In the genomic region with DNA sequence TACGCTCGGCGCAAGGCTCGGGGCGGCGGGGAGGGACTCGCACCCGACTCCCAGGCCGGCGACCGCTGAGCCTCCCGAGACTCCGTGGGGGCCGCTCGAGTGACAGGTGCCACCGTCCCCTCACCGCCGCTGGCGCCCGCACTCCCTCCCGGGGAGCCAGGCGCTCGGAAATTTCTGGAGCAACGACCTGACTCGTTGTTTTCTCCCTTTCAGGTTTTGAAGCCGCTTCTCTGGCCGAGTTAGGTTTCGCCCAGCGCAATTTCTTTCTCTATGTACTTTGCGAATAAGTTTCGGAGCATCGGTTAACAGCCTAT, we compare ENCODE assay signal across 8 cellular contexts.
DNase-seq lines count a peak whose midpoint lies in the region; ATAC-seq and TF ChIP-seq lines count a peak whose summit lies in the region.
"Not testable (repeated sequence)": the region's sequence is repeated elsewhere in the genome, so short reads cannot be mapped to it uniquely, and the experiment has no call there.

No MANE protein-coding gene starts in this region.

- TF ChIP-seq EP300 in SK-N-SH (IDR thresholded peaks at IDR 0.05; ENCODE audit: borderline replicate concordance in 1 of 2, low read depth in 1 of 2, low read length in 1 of 2): not testable (repeated sequence)

- not testable (repeated sequence) for H3K4me1 ChIP-seq in HUES48 (ENCODE audit: control insufficient read depth, insufficient read depth, low read length); SK-N-SH (ENCODE audit: control insufficient read depth in 1 of 2, insufficient read depth in 2 of 2, low read depth in 1 of 2, low read length in 1 of 2); lung (ENCODE audit: control insufficient read depth in 2 of 2, insufficient read depth in 2 of 2, low read length in 2 of 2); urinary bladder (ENCODE audit: insufficient read depth)

- under 1% methylated on average over 12 of the region's 32 CpGs for WGBS in SK-N-SH (ENCODE audit: low lambda C conversion rate)
- 0 to 1% methylated on average over 20 to 32 of the region's 32 CpGs for WGBS in lung, 2 donors
- WGBS in urinary bladder: under 1% methylated on average over 32 of the region's 32 CpGs

- peak overlapping the region; percentile 73 for H3K27ac ChIP-seq in HUES48 (ENCODE audit: low read depth, low read length)
- H3K27ac ChIP-seq in SK-N-SH (ENCODE audit: low read depth in 2 of 2, low read length in 1 of 2): peak overlapping the region in 1 of 2 experiments; percentile 51; a peak in 2 of 4 replicates
- peak overlapping the region; percentile 93 to 95 for H3K27ac ChIP-seq in lung (ENCODE audit: low read depth in 1 of 2, low read length in 1 of 2)
- peak overlapping the region in 20 of 21 experiments; percentile 46 to 97 (median 84) for H3K27ac ChIP-seq in skin epidermis
- peak overlapping the region; percentile 88 for H3K27ac ChIP-seq in urinary bladder (ENCODE audit: low read depth)

- H2AFZ ChIP-seq in SK-N-SH (ENCODE audit: low read depth): peak overlapping the region; percentile 59; the same call in 1 of the 2 replicates

- not testable (repeated sequence) for H4K20me1 ChIP-seq in SK-N-SH (ENCODE audit: insufficient read depth)

- DNase-seq in SK-N-SH; epithelial cell of proximal tubule (ENCODE audit: low read depth); lung (ENCODE audit: low spot score): not testable (repeated sequence)
- peak; percentile 21 for DNase-seq in activated naive CD4-positive, alpha-beta T cell treated with anti-CD3 and anti-CD28 coated beads, Interleukin-2, amount 50 U/mL, for 16 hours

- peak; percentile 18 for ATAC-seq in GM18867 (IDR thresholded peaks at IDR 0.05; ENCODE audit: unreplicated experiment)
- not testable (repeated sequence) for ATAC-seq in lung (ENCODE audit: insufficient read depth, low FRiP score)

- not testable (repeated sequence) for H3F3A ChIP-seq in SK-N-SH (replicated peaks; ENCODE audit: insufficient read depth)

- TF ChIP-seq CTCF in SK-N-SH (IDR thresholded peaks at IDR 0.05); epithelial cell of proximal tubule (conservative IDR thresholded peaks at IDR 0.05; ENCODE audit: low read depth, low read length); lung (IDR thresholded peaks at IDR 0.05; ENCODE audit: control extremely low read depth, extremely low read depth): not testable (repeated sequence)

- H3K4me2 ChIP-seq in SK-N-SH: peak overlapping the region; percentile 81

- TF ChIP-seq RAD21 in SK-N-SH (IDR thresholded peaks at IDR 0.05; ENCODE audit: low read length): not testable (repeated sequence)

- H3K27me3 ChIP-seq in HUES48 (ENCODE audit: control insufficient read depth, insufficient read depth, low read length); SK-N-SH (ENCODE audit: insufficient read depth); lung (ENCODE audit: control insufficient read depth, insufficient read depth): not testable (repeated sequence)

- CTCF ChIA-PET in SK-N-SH (lab: Yijun Ruan, JAX): interaction anchor here (1.6 kb wide), 1 partner anchor 15 kb away, joined by 3 read pairs; no protein-coding TSS in a partner anchor

- not testable (repeated sequence) for H3K9me2 ChIP-seq in SK-N-SH

- POLR2A ChIA-PET in SK-N-SH (lab: Yijun Ruan, JAX): not testable (repeated sequence)

- H3K9ac ChIP-seq in HUES48 (ENCODE audit: low read depth, low read length) (peak overlapping the region; percentile 35; the same call in 1 of the 2 replicates), SK-N-SH (peak overlapping the region; percentile 78)

- not testable (repeated sequence) for H3K9me3 ChIP-seq in HUES48 (ENCODE audit: control insufficient read depth, insufficient read depth, low read length); SK-N-SH; lung (ENCODE audit: control insufficient read depth in 2 of 2, insufficient read depth in 1 of 2, low read length in 1 of 2)

- H3K36me3 ChIP-seq in HUES48 (ENCODE audit: control insufficient read depth, insufficient read depth, low read length); lung (ENCODE audit: control insufficient read depth in 2 of 2, insufficient read depth in 2 of 2, low read length in 2 of 2); urinary bladder (ENCODE audit: insufficient read depth): not testable (repeated sequence)
- peaks cover 8 to 10% of the 10 kb centered on the region in 2 experiments for H3K36me3 ChIP-seq in SK-N-SH (replicated peaks in 1 of 2; ENCODE audit: control insufficient read depth in 1 of 2, insufficient read depth in 2 of 2, low read length in 1 of 2)

- H3K79me2 ChIP-seq in SK-N-SH (ENCODE audit: insufficient read depth): not testable (repeated sequence)

- H3K4me3 ChIP-seq in HUES48 (ENCODE audit: low read depth, low read length): peak overlapping the region; percentile 84
- H3K4me3 ChIP-seq in SK-N-SH (ENCODE audit: low read depth in 2 of 2, low read length in 1 of 2): peak overlapping the region; percentile 70 to 75
- H3K4me3 ChIP-seq in epithelial cell of proximal tubule (ENCODE audit: low read depth, low read length): peak overlapping the region; percentile 71
- H3K4me3 ChIP-seq in lung: peak overlapping the region; percentile 73
- H3K4me3 ChIP-seq in skin epidermis: peak overlapping the region; percentile 51 to 93 (median 75)
- H3K4me3 ChIP-seq in urinary bladder (ENCODE audit: low read depth, low read length): peak overlapping the region; percentile 78
